ENCODE assay signal across 1 cellular context in the genomic region with DNA sequence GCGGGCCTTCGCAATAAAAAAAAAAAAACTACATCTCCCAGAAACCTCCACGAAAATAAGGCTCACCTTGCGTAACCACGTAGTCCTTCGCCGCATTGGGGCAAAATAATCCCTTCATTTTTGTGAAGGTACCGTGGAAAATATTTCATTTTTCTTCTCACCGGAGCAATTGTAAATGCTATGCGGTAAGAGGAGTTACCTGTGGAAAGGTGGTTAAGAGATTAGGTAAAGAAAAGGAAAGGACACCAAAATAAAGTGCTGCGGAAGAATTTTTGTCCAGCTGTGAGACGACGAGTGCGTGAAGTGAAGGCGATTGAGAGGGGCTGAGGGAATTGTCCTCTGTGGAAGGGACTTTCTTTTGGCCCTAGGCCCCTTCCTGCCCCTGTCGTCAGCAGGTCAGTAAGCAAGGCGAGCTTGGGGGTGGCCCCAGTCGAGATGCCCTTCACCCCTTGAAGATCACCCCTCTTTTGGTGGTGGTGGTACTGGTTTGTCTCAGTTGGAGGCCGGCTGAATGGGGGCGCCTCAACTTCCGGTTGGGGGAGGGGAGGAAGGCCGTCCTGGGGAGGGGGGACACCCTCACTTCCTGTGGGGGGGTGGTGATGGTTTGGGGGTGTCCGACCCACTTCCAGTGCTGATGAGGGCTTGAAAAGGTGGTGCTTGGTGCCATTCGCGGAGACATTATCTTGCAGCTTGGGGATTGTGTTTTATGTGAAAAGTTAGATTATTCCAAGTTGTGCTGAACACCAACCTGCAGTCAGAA.
A peak's percentile ranks its signal among the peaks of the same experiment; 100 is the strongest.
TF ChIP-seq lines count a peak whose summit lies in the region.

A gene (plus strand): TSS at position 279 of the 760 bp plus-strand sequence. CDS start 37,520 bp downstream, outside the sequence.

TF ChIP-seq in K562, 482 proteins besides CTCF, POLR2A, EP300 and RAD21 (continued from another document and continues in another):
- TF ChIP-seq, protein P1, sequence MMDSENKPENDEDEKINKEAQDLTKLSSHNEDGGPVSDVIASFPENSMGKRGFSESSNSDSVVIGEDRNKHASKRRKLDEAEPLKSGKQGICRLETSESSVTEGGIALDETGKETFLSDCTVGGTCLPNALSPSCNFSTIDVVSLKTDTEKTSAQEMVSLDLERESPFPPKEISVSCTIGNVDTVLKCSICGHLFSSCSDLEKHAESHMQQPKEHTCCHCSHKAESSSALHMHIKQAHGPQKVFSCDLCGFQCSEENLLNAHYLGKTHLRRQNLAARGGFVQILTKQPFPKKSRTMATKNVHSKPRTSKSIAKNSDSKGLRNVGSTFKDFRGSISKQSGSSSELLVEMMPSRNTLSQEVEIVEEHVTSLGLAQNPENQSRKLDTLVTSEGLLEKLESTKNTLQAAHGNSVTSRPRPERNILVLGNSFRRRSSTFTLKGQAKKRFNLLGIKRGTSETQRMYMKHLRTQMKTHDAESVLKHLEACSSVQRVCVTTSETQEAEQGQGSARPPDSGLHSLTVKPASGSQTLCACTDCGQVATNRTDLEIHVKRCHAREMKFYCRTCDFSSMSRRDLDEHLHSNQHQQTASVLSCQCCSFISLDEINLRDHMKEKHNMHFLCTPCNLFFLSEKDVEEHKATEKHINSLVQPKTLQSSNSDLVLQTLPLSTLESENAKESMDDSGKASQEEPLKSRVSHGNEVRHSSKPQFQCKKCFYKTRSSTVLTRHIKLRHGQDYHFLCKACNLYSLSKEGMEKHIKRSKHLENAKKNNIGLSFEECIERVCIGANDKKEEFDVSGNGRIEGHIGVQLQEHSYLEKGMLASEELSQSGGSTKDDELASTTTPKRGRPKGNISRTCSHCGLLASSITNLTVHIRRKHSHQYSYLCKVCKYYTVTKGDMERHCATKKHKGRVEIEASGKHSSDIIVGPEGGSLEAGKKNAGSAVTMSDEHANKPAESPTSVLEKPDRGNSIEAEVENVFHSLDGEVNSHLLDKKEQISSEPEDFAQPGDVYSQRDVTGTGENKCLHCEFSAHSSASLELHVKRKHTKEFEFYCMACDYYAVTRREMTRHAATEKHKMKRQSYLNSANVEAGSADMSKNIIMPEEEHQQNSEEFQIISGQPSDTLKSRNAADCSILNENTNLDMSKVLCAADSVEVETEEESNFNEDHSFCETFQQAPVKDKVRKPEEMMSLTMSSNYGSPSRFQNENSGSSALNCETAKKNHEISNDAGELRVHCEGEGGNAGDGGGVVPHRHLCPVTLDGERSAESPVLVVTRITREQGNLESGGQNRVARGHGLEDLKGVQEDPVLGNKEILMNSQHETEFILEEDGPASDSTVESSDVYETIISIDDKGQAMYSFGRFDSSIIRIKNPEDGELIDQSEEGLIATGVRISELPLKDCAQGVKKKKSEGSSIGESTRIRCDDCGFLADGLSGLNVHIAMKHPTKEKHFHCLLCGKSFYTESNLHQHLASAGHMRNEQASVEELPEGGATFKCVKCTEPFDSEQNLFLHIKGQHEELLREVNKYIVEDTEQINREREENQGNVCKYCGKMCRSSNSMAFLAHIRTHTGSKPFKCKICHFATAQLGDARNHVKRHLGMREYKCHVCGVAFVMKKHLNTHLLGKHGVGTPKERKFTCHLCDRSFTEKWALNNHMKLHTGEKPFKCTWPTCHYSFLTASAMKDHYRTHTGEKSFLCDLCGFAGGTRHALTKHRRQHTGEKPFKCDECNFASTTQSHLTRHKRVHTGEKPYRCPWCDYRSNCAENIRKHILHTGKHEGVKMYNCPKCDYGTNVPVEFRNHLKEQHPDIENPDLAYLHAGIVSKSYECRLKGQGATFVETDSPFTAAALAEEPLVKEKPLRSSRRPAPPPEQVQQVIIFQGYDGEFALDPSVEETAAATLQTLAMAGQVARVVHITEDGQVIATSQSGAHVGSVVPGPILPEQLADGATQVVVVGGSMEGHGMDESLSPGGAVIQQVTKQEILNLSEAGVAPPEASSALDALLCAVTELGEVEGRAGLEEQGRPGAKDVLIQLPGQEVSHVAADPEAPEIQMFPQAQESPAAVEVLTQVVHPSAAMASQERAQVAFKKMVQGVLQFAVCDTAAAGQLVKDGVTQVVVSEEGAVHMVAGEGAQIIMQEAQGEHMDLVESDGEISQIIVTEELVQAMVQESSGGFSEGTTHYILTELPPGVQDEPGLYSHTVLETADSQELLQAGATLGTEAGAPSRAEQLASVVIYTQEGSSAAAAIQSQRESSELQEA (IDR thresholded peaks at IDR 0.05; ENCODE audit: low read depth): 0 out of 2 replicates have a peak, but pooled peaks have one; percentile 42
- TF ChIP-seq, protein P2, sequence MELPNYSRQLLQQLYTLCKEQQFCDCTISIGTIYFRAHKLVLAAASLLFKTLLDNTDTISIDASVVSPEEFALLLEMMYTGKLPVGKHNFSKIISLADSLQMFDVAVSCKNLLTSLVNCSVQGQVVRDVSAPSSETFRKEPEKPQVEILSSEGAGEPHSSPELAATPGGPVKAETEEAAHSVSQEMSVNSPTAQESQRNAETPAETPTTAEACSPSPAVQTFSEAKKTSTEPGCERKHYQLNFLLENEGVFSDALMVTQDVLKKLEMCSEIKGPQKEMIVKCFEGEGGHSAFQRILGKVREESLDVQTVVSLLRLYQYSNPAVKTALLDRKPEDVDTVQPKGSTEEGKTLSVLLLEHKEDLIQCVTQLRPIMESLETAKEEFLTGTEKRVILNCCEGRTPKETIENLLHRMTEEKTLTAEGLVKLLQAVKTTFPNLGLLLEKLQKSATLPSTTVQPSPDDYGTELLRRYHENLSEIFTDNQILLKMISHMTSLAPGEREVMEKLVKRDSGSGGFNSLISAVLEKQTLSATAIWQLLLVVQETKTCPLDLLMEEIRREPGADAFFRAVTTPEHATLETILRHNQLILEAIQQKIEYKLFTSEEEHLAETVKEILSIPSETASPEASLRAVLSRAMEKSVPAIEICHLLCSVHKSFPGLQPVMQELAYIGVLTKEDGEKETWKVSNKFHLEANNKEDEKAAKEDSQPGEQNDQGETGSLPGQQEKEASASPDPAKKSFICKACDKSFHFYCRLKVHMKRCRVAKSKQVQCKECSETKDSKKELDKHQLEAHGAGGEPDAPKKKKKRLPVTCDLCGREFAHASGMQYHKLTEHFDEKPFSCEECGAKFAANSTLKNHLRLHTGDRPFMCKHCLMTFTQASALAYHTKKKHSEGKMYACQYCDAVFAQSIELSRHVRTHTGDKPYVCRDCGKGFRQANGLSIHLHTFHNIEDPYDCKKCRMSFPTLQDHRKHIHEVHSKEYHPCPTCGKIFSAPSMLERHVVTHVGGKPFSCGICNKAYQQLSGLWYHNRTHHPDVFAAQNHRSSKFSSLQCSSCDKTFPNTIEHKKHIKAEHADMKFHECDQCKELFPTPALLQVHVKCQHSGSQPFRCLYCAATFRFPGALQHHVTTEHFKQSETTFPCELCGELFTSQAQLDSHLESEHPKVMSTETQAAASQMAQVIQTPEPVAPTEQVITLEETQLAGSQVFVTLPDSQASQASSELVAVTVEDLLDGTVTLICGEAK (IDR thresholded peaks at IDR 0.05): peak; percentile 92
- TF ChIP-seq, protein P2 (CRISPR knock-in tag; IDR thresholded peaks at IDR 0.05): no peak
- TF ChIP-seq RFX7 (CRISPR knock-in tag; IDR thresholded peaks at IDR 0.05) (no peak), ARID1B (IDR thresholded peaks at IDR 0.05) (peak; percentile 44; the same call in 1 of the 2 replicates), NBN (IDR thresholded peaks at IDR 0.05; ENCODE audit: low read depth) (peak; percentile 93), GABPA (tag; conservative IDR thresholded peaks at IDR 0.05; ENCODE audit: low read depth) (peak; percentile 96), STAT5B (CRISPR knock-in tag; IDR thresholded peaks at IDR 0.05) (no peak), SMARCE1 (IDR thresholded peaks at IDR 0.05) (no peak; the same call in 1 of the 2 replicates), ZNF212 (CRISPR knock-in tag; IDR thresholded peaks at IDR 0.05) (no peak), BDP1 (IDR thresholded peaks at IDR 0.05; ENCODE audit: insufficient read depth, insufficient read length) (no peak), ZNF707 (CRISPR knock-in tag; conservative IDR thresholded peaks at IDR 0.05) (no peak), POLR2AphosphoS2 (IDR thresholded peaks at IDR 0.05; ENCODE audit: low read length) (no peak)
- TF ChIP-seq, protein P3, sequence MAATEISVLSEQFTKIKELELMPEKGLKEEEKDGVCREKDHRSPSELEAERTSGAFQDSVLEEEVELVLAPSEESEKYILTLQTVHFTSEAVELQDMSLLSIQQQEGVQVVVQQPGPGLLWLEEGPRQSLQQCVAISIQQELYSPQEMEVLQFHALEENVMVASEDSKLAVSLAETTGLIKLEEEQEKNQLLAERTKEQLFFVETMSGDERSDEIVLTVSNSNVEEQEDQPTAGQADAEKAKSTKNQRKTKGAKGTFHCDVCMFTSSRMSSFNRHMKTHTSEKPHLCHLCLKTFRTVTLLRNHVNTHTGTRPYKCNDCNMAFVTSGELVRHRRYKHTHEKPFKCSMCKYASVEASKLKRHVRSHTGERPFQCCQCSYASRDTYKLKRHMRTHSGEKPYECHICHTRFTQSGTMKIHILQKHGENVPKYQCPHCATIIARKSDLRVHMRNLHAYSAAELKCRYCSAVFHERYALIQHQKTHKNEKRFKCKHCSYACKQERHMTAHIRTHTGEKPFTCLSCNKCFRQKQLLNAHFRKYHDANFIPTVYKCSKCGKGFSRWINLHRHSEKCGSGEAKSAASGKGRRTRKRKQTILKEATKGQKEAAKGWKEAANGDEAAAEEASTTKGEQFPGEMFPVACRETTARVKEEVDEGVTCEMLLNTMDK (IDR thresholded peaks at IDR 0.05; ENCODE audit: borderline replicate concordance, insufficient read depth, low read depth, low read length, poor library complexity, severe bottlenecking): no peak
- TF ChIP-seq, protein P4, sequence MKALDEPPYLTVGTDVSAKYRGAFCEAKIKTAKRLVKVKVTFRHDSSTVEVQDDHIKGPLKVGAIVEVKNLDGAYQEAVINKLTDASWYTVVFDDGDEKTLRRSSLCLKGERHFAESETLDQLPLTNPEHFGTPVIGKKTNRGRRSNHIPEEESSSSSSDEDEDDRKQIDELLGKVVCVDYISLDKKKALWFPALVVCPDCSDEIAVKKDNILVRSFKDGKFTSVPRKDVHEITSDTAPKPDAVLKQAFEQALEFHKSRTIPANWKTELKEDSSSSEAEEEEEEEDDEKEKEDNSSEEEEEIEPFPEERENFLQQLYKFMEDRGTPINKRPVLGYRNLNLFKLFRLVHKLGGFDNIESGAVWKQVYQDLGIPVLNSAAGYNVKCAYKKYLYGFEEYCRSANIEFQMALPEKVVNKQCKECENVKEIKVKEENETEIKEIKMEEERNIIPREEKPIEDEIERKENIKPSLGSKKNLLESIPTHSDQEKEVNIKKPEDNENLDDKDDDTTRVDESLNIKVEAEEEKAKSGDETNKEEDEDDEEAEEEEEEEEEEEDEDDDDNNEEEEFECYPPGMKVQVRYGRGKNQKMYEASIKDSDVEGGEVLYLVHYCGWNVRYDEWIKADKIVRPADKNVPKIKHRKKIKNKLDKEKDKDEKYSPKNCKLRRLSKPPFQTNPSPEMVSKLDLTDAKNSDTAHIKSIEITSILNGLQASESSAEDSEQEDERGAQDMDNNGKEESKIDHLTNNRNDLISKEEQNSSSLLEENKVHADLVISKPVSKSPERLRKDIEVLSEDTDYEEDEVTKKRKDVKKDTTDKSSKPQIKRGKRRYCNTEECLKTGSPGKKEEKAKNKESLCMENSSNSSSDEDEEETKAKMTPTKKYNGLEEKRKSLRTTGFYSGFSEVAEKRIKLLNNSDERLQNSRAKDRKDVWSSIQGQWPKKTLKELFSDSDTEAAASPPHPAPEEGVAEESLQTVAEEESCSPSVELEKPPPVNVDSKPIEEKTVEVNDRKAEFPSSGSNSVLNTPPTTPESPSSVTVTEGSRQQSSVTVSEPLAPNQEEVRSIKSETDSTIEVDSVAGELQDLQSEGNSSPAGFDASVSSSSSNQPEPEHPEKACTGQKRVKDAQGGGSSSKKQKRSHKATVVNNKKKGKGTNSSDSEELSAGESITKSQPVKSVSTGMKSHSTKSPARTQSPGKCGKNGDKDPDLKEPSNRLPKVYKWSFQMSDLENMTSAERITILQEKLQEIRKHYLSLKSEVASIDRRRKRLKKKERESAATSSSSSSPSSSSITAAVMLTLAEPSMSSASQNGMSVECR (CRISPR knock-in tag; IDR thresholded peaks at IDR 0.05): 0 out of 2 replicates have a peak, but pooled peaks have one; percentile 51
- TF ChIP-seq, protein P5, sequence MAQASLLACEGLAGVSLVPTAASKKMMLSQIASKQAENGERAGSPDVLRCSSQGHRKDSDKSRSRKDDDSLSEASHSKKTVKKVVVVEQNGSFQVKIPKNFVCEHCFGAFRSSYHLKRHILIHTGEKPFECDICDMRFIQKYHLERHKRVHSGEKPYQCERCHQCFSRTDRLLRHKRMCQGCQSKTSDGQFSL (CRISPR knock-in tag; IDR thresholded peaks at IDR 0.05): peak; percentile 94
- TF ChIP-seq, protein P5 (tag; IDR thresholded peaks at IDR 0.05): peak in 1 of 2 experiments; percentile 94; a peak in 2 of 4 replicates
